ENCODE assay signal across 21 cellular contexts in genomic region chr14:100892496-100893227, GRCh38. TPM values are rescaled to one million over a fixed set of nuclear protein-coding genes. Genes with fewer than 3 reads are reported as not detected.
"Had no signal": no experiment of that assay in that cellular context is flagged by ENCODE, and none has a peak within 500 bp of the region (broad histone marks: within the 10 kb centered on the region; RNA-seq: fewer than 3 reads in every experiment).

No MANE protein-coding gene starts in this region.

- H3K4me3 ChIP-seq: body of pancreas, colonic mucosa, esophagus squamous epithelium, pancreas, upper lobe of left lung had no signal

- DNase-seq: activated CD4-positive, alpha-beta T cell treated with anti-CD3 and anti-CD28 coated beads for 1 hour; activated CD4-positive, alpha-beta T cell treated with anti-CD3 and anti-CD28 coated beads, Interleukin-2, amount 50 U/mL, for 4 hours; amniotic stem cell; central memory CD4-positive, alpha-beta T cell; colonic mucosa; effector CD4-positive, alpha-beta T cell; esophagus squamous epithelium; mesendoderm; stimulated activated CD4-positive, alpha-beta T cell treated with anti-CD3 and anti-CD28 coated beads, Interleukin-15, amount 100 ng/mL, for 24 hours; stimulated activated CD4-positive, alpha-beta T cell treated with anti-CD3 and anti-CD28 coated beads, Interleukin-4, amount 100 ng/mL, for 1 hour; stimulated activated naive CD4-positive, alpha-beta T cell had no signal

- H3K9me3 ChIP-seq: body of pancreas, colonic mucosa, esophagus squamous epithelium, pancreas, upper lobe of left lung had no signal

- H3K27me3 ChIP-seq: body of pancreas, colonic mucosa, pancreas, upper lobe of left lung had no signal

- H3K9me3 Mint-ChIP-seq: activated naive CD4-positive, alpha-beta T cell treated with anti-CD3 and anti-CD28 coated beads, Interleukin-2, amount 50 U/mL, for 24 hours; activated T-helper 2 cell treated with anti-CD3 and anti-CD28 coated beads, Interferon-gamma antibody, Interleukin-2, Interleukin-4, amounts not matched to agents 10 μg/mL and 5 μg/mL and 100 μg/mL, durations not matched to agents 14 hours and 24 hours and 36 hours; T-helper 2 cell treated with Interferon-gamma antibody and Interleukin-4, amounts not matched to agents 5 μg/mL and 100 μg/mL, for 36 hours had no signal

- H3K27ac Mint-ChIP-seq: activated naive CD4-positive, alpha-beta T cell treated with anti-CD3 and anti-CD28 coated beads, Interleukin-2, amount 50 U/mL, for 24 hours; activated T-helper 2 cell treated with anti-CD3 and anti-CD28 coated beads, Interferon-gamma antibody, Interleukin-2, Interleukin-4, amounts not matched to agents 10 μg/mL and 5 μg/mL and 100 μg/mL, durations not matched to agents 14 hours and 24 hours and 36 hours; T-helper 2 cell treated with Interferon-gamma antibody and Interleukin-4, amounts not matched to agents 5 μg/mL and 100 μg/mL, for 36 hours had no signal

- H3K27ac ChIP-seq: body of pancreas, colonic mucosa, esophagus squamous epithelium, pancreas, upper lobe of left lung had no signal

- H3K36me3 ChIP-seq: colonic mucosa, esophagus squamous epithelium, pancreas, upper lobe of left lung had no signal

- H3K4me3 Mint-ChIP-seq: activated naive CD4-positive, alpha-beta T cell treated with anti-CD3 and anti-CD28 coated beads, Interleukin-2, amount 50 U/mL, for 24 hours; T-helper 2 cell treated with Interferon-gamma antibody and Interleukin-4, amounts not matched to agents 5 μg/mL and 100 μg/mL, for 36 hours had no signal

- ATAC-seq: body of pancreas had no signal

- H3K36me3 Mint-ChIP-seq: activated naive CD4-positive, alpha-beta T cell treated with anti-CD3 and anti-CD28 coated beads, Interleukin-2, amount 50 U/mL, for 24 hours had no signal

- H3K4me1 Mint-ChIP-seq: activated naive CD4-positive, alpha-beta T cell treated with anti-CD3 and anti-CD28 coated beads, Interleukin-2, amount 50 U/mL, for 24 hours had no signal

- H3K4me1 ChIP-seq: colonic mucosa, esophagus squamous epithelium, upper lobe of left lung had no signal

RNA-seq across cellular contexts. Expression of gene RTL1, which starts 10.9 kb away (rescaled TPM):
- total RNA-seq: activated T-helper 2 cell treated with anti-CD3 and anti-CD28 coated beads, Interferon-gamma antibody, Interleukin-2, Interleukin-4, amounts not matched to agents 10 μg/mL and 5 μg/mL and 100 μg/mL, durations not matched to agents 14 hours and 24 hours and 36 hours; colonic mucosa; esophagus squamous epithelium; fibroblast of villous mesenchyme; lower leg skin; renal cortical epithelial cell; SK-MEL-5; upper lobe of left lung had no signal
